Comparison of ENCODE assay signal across 36 cellular contexts in genomic region chr1:99952522-99952921, GRCh38.
"Had no signal": no experiment of that assay in that cellular context is flagged by ENCODE, and none has a peak within 500 bp of the region (broad histone marks: within the 10 kb centered on the region; RNA-seq: fewer than 3 reads in every experiment).

No MANE protein-coding gene starts in this region.

- H3K4me1 ChIP-seq: adrenal gland, body of pancreas, breast epithelium had no signal

- ATAC-seq: activated CD8-positive, alpha-beta T cell treated with anti-CD3 and anti-CD28 coated beads for 36 hours; activated naive CD4-positive, alpha-beta T cell treated with anti-CD3 and anti-CD28 coated beads, Interleukin-2, amount 50 U/mL, for 72 hours; activated T-cell treated with anti-CD3 and anti-CD28 coated beads, Interleukin-2, amount 50 U/mL, for 4 hours; activated T-cell treated with anti-CD3 and anti-CD28 coated beads, Interleukin-2, amount 50 U/mL, for 72 hours; activated T-helper 17 cell treated with anti-CD3 and anti-CD28 coated beads, Interleukin-2, amount 50 U/mL, for 72 hours; body of pancreas had no signal

- H3K36me3 Mint-ChIP-seq: activated CD4-positive, alpha-beta memory T cell treated with anti-CD3 and anti-CD28 coated beads for 36 hours; activated naive CD4-positive, alpha-beta T cell treated with anti-CD3 and anti-CD28 coated beads, Interleukin-2, amount 50 U/mL, for 72 hours; activated naive CD8-positive, alpha-beta T cell treated with anti-CD3 and anti-CD28 coated beads for 36 hours had no signal

- H3K27ac ChIP-seq: adrenal gland, body of pancreas, brain microvascular endothelial cell, breast epithelium, VCaP had no signal

- H3K4me3 Mint-ChIP-seq: activated B cell treated with CpG ODN at 0.5 μM for 24 hours; activated CD4-positive, alpha-beta memory T cell treated with anti-CD3 and anti-CD28 coated beads for 36 hours; activated CD4-positive, alpha-beta T cell treated with anti-CD3 and anti-CD28 coated beads, Interleukin-2, amount 10 ng/mL, durations not matched to agents 24 days and 14 days; activated CD8-positive, alpha-beta T cell treated with anti-CD3 and anti-CD28 coated beads for 36 hours; activated naive CD4-positive, alpha-beta T cell treated with anti-CD3 and anti-CD28 coated beads for 36 hours; activated naive CD8-positive, alpha-beta T cell treated with anti-CD3 and anti-CD28 coated beads for 36 hours; activated T-cell treated with anti-CD3 and anti-CD28 coated beads, Interleukin-2, amount 50 U/mL, for 4 hours; activated T-cell treated with anti-CD3 and anti-CD28 coated beads, Interleukin-2, amount 50 U/mL, for 72 hours; activated T-helper 1 cell treated with anti-CD3 and anti-CD28 coated beads, Interleukin-12 subunit alpha, Interleukin-12 subunit beta, Interleukin-2, Interleukin-4 antibody, amounts not matched to agents 30 ng/mL and 10 ng/mL and 1 ng/mL, durations not matched to agents 14 hours and 24 hours and 36 hours; activated T-helper 17 cell treated with anti-CD3 and anti-CD28 coated beads, Interleukin-2, amount 50 U/mL, for 72 hours; T-helper 1 cell treated with Interleukin-12 subunit alpha and Interleukin-12 subunit beta and Interleukin-4 antibody, amounts not matched to agents 30 μg/mL and 1 μg/mL, for 36 hours; T-helper 2 cell treated with Interferon-gamma antibody and Interleukin-4, amounts not matched to agents 5 μg/mL and 100 μg/mL, for 36 hours had no signal

- H3K9me3 Mint-ChIP-seq: activated B cell treated with CpG ODN at 0.5 μM for 24 hours; activated CD4-positive, alpha-beta memory T cell treated with anti-CD3 and anti-CD28 coated beads for 36 hours; activated CD4-positive, alpha-beta T cell treated with anti-CD3 and anti-CD28 coated beads, Interleukin-2, amount 10 ng/mL, durations not matched to agents 24 days and 14 days; activated CD8-positive, alpha-beta T cell treated with anti-CD3 and anti-CD28 coated beads for 36 hours; activated naive CD4-positive, alpha-beta T cell treated with anti-CD3 and anti-CD28 coated beads for 36 hours; activated naive CD4-positive, alpha-beta T cell treated with anti-CD3 and anti-CD28 coated beads, Interleukin-2, amount 50 U/mL, for 72 hours; activated naive CD8-positive, alpha-beta T cell treated with anti-CD3 and anti-CD28 coated beads for 36 hours; activated T-cell treated with anti-CD3 and anti-CD28 coated beads, Interleukin-2, amount 50 U/mL, for 4 hours; activated T-cell treated with anti-CD3 and anti-CD28 coated beads, Interleukin-2, amount 50 U/mL, for 72 hours; activated T-helper 1 cell treated with anti-CD3 and anti-CD28 coated beads, Interleukin-12 subunit alpha, Interleukin-12 subunit beta, Interleukin-2, Interleukin-4 antibody, amounts not matched to agents 30 ng/mL and 10 ng/mL and 1 ng/mL, durations not matched to agents 14 hours and 24 hours and 36 hours; activated T-helper 17 cell treated with anti-CD3 and anti-CD28 coated beads, Interleukin-2, amount 50 U/mL, for 72 hours; T-helper 1 cell treated with Interleukin-12 subunit alpha and Interleukin-12 subunit beta and Interleukin-4 antibody, amounts not matched to agents 30 μg/mL and 1 μg/mL, for 36 hours; T-helper 2 cell treated with Interferon-gamma antibody and Interleukin-4, amounts not matched to agents 5 μg/mL and 100 μg/mL, for 36 hours had no signal

- H3K4me1 Mint-ChIP-seq: activated B cell treated with CpG ODN at 0.5 μM for 24 hours; activated CD4-positive, alpha-beta T cell treated with anti-CD3 and anti-CD28 coated beads, Interleukin-2, amount 10 ng/mL, durations not matched to agents 24 days and 14 days; activated naive CD8-positive, alpha-beta T cell treated with anti-CD3 and anti-CD28 coated beads for 36 hours; activated T-helper 17 cell treated with anti-CD3 and anti-CD28 coated beads, Interleukin-2, amount 50 U/mL, for 72 hours had no signal

- DNase-seq: activated B cell treated with CpG ODN at 0.5 μM for 24 hours; activated CD4-positive, alpha-beta memory T cell treated with anti-CD3 and anti-CD28 coated beads for 36 hours; activated CD4-positive, alpha-beta T cell treated with anti-CD3 and anti-CD28 coated beads for 4 hours; activated CD4-positive, alpha-beta T cell treated with anti-CD3 and anti-CD28 coated beads, Interleukin-2, amount 10 ng/mL, durations not matched to agents 24 days and 14 days; activated CD4-positive, alpha-beta T cell treated with anti-CD3 and anti-CD28 coated beads, Interleukin-2, amount 50 U/mL, for 1 hour; activated CD4-positive, alpha-beta T cell treated with anti-CD3 and anti-CD28 coated beads, Interleukin-2, amount 50 U/mL, for 4 hours; activated CD4-positive, CD25-positive, alpha-beta regulatory T cell treated with anti-CD3 and anti-CD28 coated beads, Interleukin-2, amount 50 U/mL, for 72 hours; activated CD8-positive, alpha-beta memory T cell treated with anti-CD3 and anti-CD28 coated beads, Interleukin-2, amount 50 U/mL, for 4 hours; activated CD8-positive, alpha-beta T cell treated with anti-CD3 and anti-CD28 coated beads for 36 hours; activated effector memory CD4-positive, alpha-beta T cell treated with anti-CD3 and anti-CD28 coated beads, Interleukin-2, amount 50 U/mL, for 16 hours; activated gamma-delta T cell treated with Interleukin-2 at 50 U/mL for 16 hours; activated naive CD4-positive, alpha-beta T cell; activated naive CD4-positive, alpha-beta T cell treated with anti-CD3 and anti-CD28 coated beads for 36 hours; activated naive CD4-positive, alpha-beta T cell treated with anti-CD3 and anti-CD28 coated beads, Interleukin-2, amount 50 U/mL, for 16 hours; activated naive CD8-positive, alpha-beta T cell treated with anti-CD3 and anti-CD28 coated beads for 36 hours; activated T-cell treated with anti-CD3 and anti-CD28 coated beads for 4 hours; activated T-cell treated with anti-CD3 and anti-CD28 coated beads, Interleukin-2, amount 50 U/mL, for 1 hour; activated T-cell treated with anti-CD3 and anti-CD28 coated beads, Interleukin-2, amount 50 U/mL, for 4 hours; activated T-cell treated with anti-CD3 and anti-CD28 coated beads, Interleukin-2, amount 50 U/mL, for 72 hours; adrenal gland; amniotic stem cell; aorta; body of pancreas; brain microvascular endothelial cell; central memory CD4-positive, alpha-beta T cell; T-helper 2 cell; T-helper 9 cell had no signal

- H3K27me3 Mint-ChIP-seq: activated B cell treated with CpG ODN at 0.5 μM for 24 hours; activated CD4-positive, alpha-beta memory T cell treated with anti-CD3 and anti-CD28 coated beads for 36 hours; activated CD4-positive, alpha-beta T cell treated with anti-CD3 and anti-CD28 coated beads, Interleukin-2, amount 10 ng/mL, durations not matched to agents 24 days and 14 days; activated CD8-positive, alpha-beta T cell treated with anti-CD3 and anti-CD28 coated beads for 36 hours; activated naive CD8-positive, alpha-beta T cell treated with anti-CD3 and anti-CD28 coated beads for 36 hours; activated T-helper 17 cell treated with anti-CD3 and anti-CD28 coated beads, Interleukin-2, amount 50 U/mL, for 72 hours had no signal

- H3K27ac Mint-ChIP-seq: activated B cell treated with CpG ODN at 0.5 μM for 24 hours; activated CD4-positive, alpha-beta memory T cell treated with anti-CD3 and anti-CD28 coated beads for 36 hours; activated CD4-positive, alpha-beta T cell treated with anti-CD3 and anti-CD28 coated beads, Interleukin-2, amount 10 ng/mL, durations not matched to agents 24 days and 14 days; activated CD8-positive, alpha-beta T cell treated with anti-CD3 and anti-CD28 coated beads for 36 hours; activated naive CD4-positive, alpha-beta T cell treated with anti-CD3 and anti-CD28 coated beads for 36 hours; activated naive CD8-positive, alpha-beta T cell treated with anti-CD3 and anti-CD28 coated beads for 36 hours; activated T-cell treated with anti-CD3 and anti-CD28 coated beads, Interleukin-2, amount 50 U/mL, for 72 hours; activated T-helper 1 cell treated with anti-CD3 and anti-CD28 coated beads, Interleukin-12 subunit alpha, Interleukin-12 subunit beta, Interleukin-2, Interleukin-4 antibody, amounts not matched to agents 30 ng/mL and 10 ng/mL and 1 ng/mL, durations not matched to agents 14 hours and 24 hours and 36 hours; activated T-helper 17 cell treated with anti-CD3 and anti-CD28 coated beads, Interleukin-2, amount 50 U/mL, for 72 hours; T-helper 1 cell treated with Interleukin-12 subunit alpha and Interleukin-12 subunit beta and Interleukin-4 antibody, amounts not matched to agents 30 μg/mL and 1 μg/mL, for 36 hours; T-helper 2 cell treated with Interferon-gamma antibody and Interleukin-4, amounts not matched to agents 5 μg/mL and 100 μg/mL, for 36 hours had no signal

- H3K4me3 ChIP-seq: adrenal gland, body of pancreas, breast epithelium had no signal

- H3K36me3 ChIP-seq: adrenal gland, brain microvascular endothelial cell, breast epithelium had no signal

- H3K9me3 ChIP-seq: adrenal gland, body of pancreas had no signal

- FAIRE-seq: astrocyte, TTC549 had no signal

- H3K27me3 ChIP-seq: adrenal gland, body of pancreas, brain microvascular endothelial cell, breast epithelium had no signal
